Comparison of ENCODE assay signal across 10 cellular contexts in genomic region chr22:42172385-42173172, GRCh38. TPM values are rescaled to one million over a fixed set of nuclear protein-coding genes. Genes with fewer than 3 reads are reported as not detected.
DNase-seq lines count a peak whose midpoint lies in the region; ATAC-seq lines count a peak whose summit lies in the region.
"Had no signal": no experiment of that assay in that cellular context is flagged by ENCODE, and none has a peak within 500 bp of the region (broad histone marks: within the 10 kb centered on the region; RNA-seq: fewer than 3 reads in every experiment).

No MANE protein-coding gene starts in this region.

- intact Hi-C loops in activated naive CD4-positive, alpha-beta T cell treated with anti-CD3 and anti-CD28 coated beads for 36 hours (cut with micrococcal nuclease): no loop called here

- no peak for DNase-seq in activated naive CD4-positive, alpha-beta T cell treated with anti-CD3 and anti-CD28 coated beads, Interleukin-2, amount 10 ng/mL, durations not matched to agents 7 days and 5 days
- DNase-seq in activated naive CD4-positive, alpha-beta T cell treated with anti-CD3 and anti-CD28 coated beads for 36 hours: no peak
- peak; percentile 35 for DNase-seq in RPMI8226
- DNase-seq in germinal center (ENCODE audit: low spot score): peak; percentile 46
- DNase-seq in stimulated activated naive B cell treated with anti-CD40 and anti-IgM and Interleukin-4, amounts not matched to agents 10 μg/mL and 1 μg/mL and 100 μg/mL, for 72 hours: no peak
- no peak for DNase-seq in activated CD4-positive, alpha-beta T cell treated with anti-CD3 and anti-CD28 coated beads, Interleukin-2, amount 10 ng/mL, durations not matched to agents 7 days and 5 days
- DNase-seq in activated CD4-positive, alpha-beta T cell treated with anti-CD3 and anti-CD28 coated beads, Interleukin-2, amount 50 U/mL, for 48 hours: no peak
- DNase-seq: NCI-H510A treated with DMSO at 0.1 percent for 48 hours had no signal

- peaks cover 15% of the 10 kb centered on the region for H3K4me1 Mint-ChIP-seq in activated naive CD4-positive, alpha-beta T cell treated with anti-CD3 and anti-CD28 coated beads, Interleukin-2, amount 10 ng/mL, durations not matched to agents 7 days and 5 days
- H3K4me1 Mint-ChIP-seq in activated naive CD4-positive, alpha-beta T cell treated with anti-CD3 and anti-CD28 coated beads for 36 hours (ENCODE audit: low read depth): peaks cover 35% of the 10 kb centered on the region
- peaks cover 32 to 48% of the 10 kb centered on the region in 2 donors for H3K4me1 Mint-ChIP-seq in stimulated activated naive B cell treated with anti-CD40 and anti-IgM and Interleukin-4, amounts not matched to agents 10 μg/mL and 1 μg/mL and 100 μg/mL, for 72 hours
- H3K4me1 Mint-ChIP-seq in activated CD4-positive, alpha-beta T cell treated with anti-CD3 and anti-CD28 coated beads, Interleukin-2, amount 10 ng/mL, durations not matched to agents 7 days and 5 days: peaks cover 32% of the 10 kb centered on the region

- CTCF ChIA-PET in activated naive CD4-positive, alpha-beta T cell treated with anti-CD3 and anti-CD28 coated beads, Interleukin-2, amount 10 ng/mL, durations not matched to agents 7 days and 5 days (lab: Charles Lee): interaction anchor here (1.1 to 1.4 kb wide), 4 partner anchors 18 to 96 kb away, joined by 3 to 5 read pairs (median 3); no protein-coding TSS in a partner anchor
- CTCF ChIA-PET in activated naive CD4-positive, alpha-beta T cell treated with anti-CD3 and anti-CD28 coated beads for 36 hours (lab: Charles Lee): interaction anchor here (0.8 to 1.8 kb wide), 3 partner anchors 11 to 96 kb away, joined by 3 to 5 read pairs (median 5); no protein-coding TSS in a partner anchor
- CTCF ChIA-PET in activated CD4-positive, alpha-beta T cell treated with anti-CD3 and anti-CD28 coated beads, Interleukin-2, amount 10 ng/mL, durations not matched to agents 7 days and 5 days (lab: Charles Lee): interaction anchor here (0.6 to 1.6 kb wide), 7 partner anchors 10 to 582 kb away, joined by 3 to 6 read pairs (median 3); partner anchors contain the start of gene NDUFA6

- H3K4me3 Mint-ChIP-seq in activated naive CD4-positive, alpha-beta T cell treated with anti-CD3 and anti-CD28 coated beads, Interleukin-2, amount 10 ng/mL, durations not matched to agents 7 days and 5 days: no peak overlapping the region
- H3K4me3 Mint-ChIP-seq in activated naive CD4-positive, alpha-beta T cell treated with anti-CD3 and anti-CD28 coated beads for 36 hours: no peak overlapping the region
- H3K4me3 Mint-ChIP-seq in stimulated activated naive B cell treated with anti-CD40 and anti-IgM and Interleukin-4, amounts not matched to agents 10 μg/mL and 1 μg/mL and 100 μg/mL, for 72 hours: no peak overlapping the region
- H3K4me3 Mint-ChIP-seq in activated CD4-positive, alpha-beta T cell treated with anti-CD3 and anti-CD28 coated beads, Interleukin-2, amount 10 ng/mL, durations not matched to agents 7 days and 5 days: no peak overlapping the region
- H3K4me3 Mint-ChIP-seq: T-helper 1 cell treated with Interleukin-12 subunit alpha and Interleukin-12 subunit beta and Interleukin-4 antibody, amounts not matched to agents 30 μg/mL and 1 μg/mL, for 36 hours had no signal

- peaks cover 28% of the 10 kb centered on the region for H3K36me3 Mint-ChIP-seq in activated naive CD4-positive, alpha-beta T cell treated with anti-CD3 and anti-CD28 coated beads, Interleukin-2, amount 10 ng/mL, durations not matched to agents 7 days and 5 days
- peaks cover 17% of the 10 kb centered on the region for H3K36me3 Mint-ChIP-seq in activated naive CD4-positive, alpha-beta T cell treated with anti-CD3 and anti-CD28 coated beads for 36 hours (ENCODE audit: low read depth)
- H3K36me3 Mint-ChIP-seq in stimulated activated naive B cell treated with anti-CD40 and anti-IgM and Interleukin-4, amounts not matched to agents 10 μg/mL and 1 μg/mL and 100 μg/mL, for 72 hours: peaks cover 32 to 54% of the 10 kb centered on the region in 2 donors
- peaks cover 27% of the 10 kb centered on the region for H3K36me3 Mint-ChIP-seq in activated CD4-positive, alpha-beta T cell treated with anti-CD3 and anti-CD28 coated beads, Interleukin-2, amount 10 ng/mL, durations not matched to agents 7 days and 5 days (ENCODE audit: low read depth)

- POLR2A ChIA-PET in activated CD4-positive, alpha-beta T cell treated with anti-CD3 and anti-CD28 coated beads, Interleukin-2, amount 10 ng/mL, durations not matched to agents 7 days and 5 days (lab: Charles Lee): interaction anchor here (0.7 kb wide), 1 partner anchor 485 kb away, joined by 4 read pairs; no protein-coding TSS in a partner anchor

- peak overlapping the region; percentile 19 for H3K27ac Mint-ChIP-seq in activated naive CD4-positive, alpha-beta T cell treated with anti-CD3 and anti-CD28 coated beads, Interleukin-2, amount 10 ng/mL, durations not matched to agents 7 days and 5 days
- H3K27ac Mint-ChIP-seq in activated naive CD4-positive, alpha-beta T cell treated with anti-CD3 and anti-CD28 coated beads for 36 hours: no peak overlapping the region
- peak overlapping the region; percentile 16 for H3K27ac Mint-ChIP-seq in stimulated activated naive B cell treated with anti-CD40 and anti-IgM and Interleukin-4, amounts not matched to agents 10 μg/mL and 1 μg/mL and 100 μg/mL, for 72 hours
- no peak overlapping the region for H3K27ac Mint-ChIP-seq in activated CD4-positive, alpha-beta T cell treated with anti-CD3 and anti-CD28 coated beads, Interleukin-2, amount 10 ng/mL, durations not matched to agents 7 days and 5 days
- H3K27ac Mint-ChIP-seq: T-helper 1 cell treated with Interleukin-12 subunit alpha and Interleukin-12 subunit beta and Interleukin-4 antibody, amounts not matched to agents 30 μg/mL and 1 μg/mL, for 36 hours had no signal

- no peaks in the 10 kb centered on the region for H3K9me3 Mint-ChIP-seq in activated naive CD4-positive, alpha-beta T cell treated with anti-CD3 and anti-CD28 coated beads, Interleukin-2, amount 10 ng/mL, durations not matched to agents 7 days and 5 days
- H3K9me3 Mint-ChIP-seq in activated naive CD4-positive, alpha-beta T cell treated with anti-CD3 and anti-CD28 coated beads for 36 hours: no peaks in the 10 kb centered on the region
- H3K9me3 Mint-ChIP-seq in stimulated activated naive B cell treated with anti-CD40 and anti-IgM and Interleukin-4, amounts not matched to agents 10 μg/mL and 1 μg/mL and 100 μg/mL, for 72 hours: no peaks in the 10 kb centered on the region
- no peaks in the 10 kb centered on the region for H3K9me3 Mint-ChIP-seq in activated CD4-positive, alpha-beta T cell treated with anti-CD3 and anti-CD28 coated beads, Interleukin-2, amount 10 ng/mL, durations not matched to agents 7 days and 5 days
- H3K9me3 Mint-ChIP-seq: T-helper 1 cell treated with Interleukin-12 subunit alpha and Interleukin-12 subunit beta and Interleukin-4 antibody, amounts not matched to agents 30 μg/mL and 1 μg/mL, for 36 hours had no signal

- ATAC-seq in stimulated activated naive B cell treated with anti-CD40 and anti-IgM and Interleukin-4, amounts not matched to agents 10 μg/mL and 1 μg/mL and 100 μg/mL, for 72 hours (replicated peaks): peak; percentile 78
- ATAC-seq in GM21390 (IDR thresholded peaks at IDR 0.05; ENCODE audit: unreplicated experiment): no peak

- H3K27me3 Mint-ChIP-seq in activated naive CD4-positive, alpha-beta T cell treated with anti-CD3 and anti-CD28 coated beads, Interleukin-2, amount 10 ng/mL, durations not matched to agents 7 days and 5 days: no peaks in the 10 kb centered on the region
- H3K27me3 Mint-ChIP-seq in activated naive CD4-positive, alpha-beta T cell treated with anti-CD3 and anti-CD28 coated beads for 36 hours (ENCODE audit: low read depth): no peaks in the 10 kb centered on the region
- H3K27me3 Mint-ChIP-seq in stimulated activated naive B cell treated with anti-CD40 and anti-IgM and Interleukin-4, amounts not matched to agents 10 μg/mL and 1 μg/mL and 100 μg/mL, for 72 hours: no peaks in the 10 kb centered on the region
- no peaks in the 10 kb centered on the region for H3K27me3 Mint-ChIP-seq in activated CD4-positive, alpha-beta T cell treated with anti-CD3 and anti-CD28 coated beads, Interleukin-2, amount 10 ng/mL, durations not matched to agents 7 days and 5 days

RNA-seq across cellular contexts. Expression of gene CYP2D6, which starts 42.0 kb away (rescaled TPM):
- total RNA-seq in activated naive CD4-positive, alpha-beta T cell treated with anti-CD3 and anti-CD28 coated beads for 36 hours: 1 to 10 TPM in 1 of 2 experiments, under 1 TPM in 1; 0.89 to 1.4 TPM
- 1 to 10 TPM; 5.0 to 6.6 TPM for total RNA-seq in activated CD4-positive, alpha-beta T cell treated with anti-CD3 and anti-CD28 coated beads, Interleukin-2, amount 10 ng/mL, durations not matched to agents 7 days and 5 days

Comparison
In these comparisons a context has a peak if more than half of its experiments do, and no peak if none do; other contexts are left out.
1. H3K27ac Mint-ChIP-seq: peak in activated naive CD4-positive, alpha-beta T cell treated with anti-CD3 and anti-CD28 coated beads, Interleukin-2, amount 10 ng/mL, durations not matched to agents 7 days and 5 days (single experiment) and stimulated activated naive B cell treated with anti-CD40 and anti-IgM and Interleukin-4, amounts not matched to agents 10 μg/mL and 1 μg/mL and 100 μg/mL, for 72 hours (single experiment); none in activated naive CD4-positive, alpha-beta T cell treated with anti-CD3 and anti-CD28 coated beads for 36 hours (single experiment) and activated CD4-positive, alpha-beta T cell treated with anti-CD3 and anti-CD28 coated beads, Interleukin-2, amount 10 ng/mL, durations not matched to agents 7 days and 5 days (single experiment).
2. DNase-seq: peak in RPMI8226 (single experiment) and germinal center (single experiment); none in activated naive CD4-positive, alpha-beta T cell treated with anti-CD3 and anti-CD28 coated beads, Interleukin-2, amount 10 ng/mL, durations not matched to agents 7 days and 5 days (single experiment), activated naive CD4-positive, alpha-beta T cell treated with anti-CD3 and anti-CD28 coated beads for 36 hours (single experiment), stimulated activated naive B cell treated with anti-CD40 and anti-IgM and Interleukin-4, amounts not matched to agents 10 μg/mL and 1 μg/mL and 100 μg/mL, for 72 hours (single experiment), activated CD4-positive, alpha-beta T cell treated with anti-CD3 and anti-CD28 coated beads, Interleukin-2, amount 10 ng/mL, durations not matched to agents 7 days and 5 days (single experiment) and activated CD4-positive, alpha-beta T cell treated with anti-CD3 and anti-CD28 coated beads, Interleukin-2, amount 50 U/mL, for 48 hours (0 of 2).